In genomic region chr6:34447381-34447780, GRCh38 we compare ENCODE assay signal across 17 cellular contexts. TPM values are rescaled to one million over a fixed set of nuclear protein-coding genes. Genes with fewer than 3 reads are reported as not detected.
DNase-seq lines count a peak whose midpoint lies in the region; ATAC-seq and TF ChIP-seq lines count a peak whose summit lies in the region.
"Had no signal": no experiment of that assay in that cellular context is flagged by ENCODE, and none has a peak within 500 bp of the region (broad histone marks: within the 10 kb centered on the region; RNA-seq: fewer than 3 reads in every experiment).

No MANE protein-coding gene starts in this region.

- H4K8ac ChIP-seq in IMR-90 (ENCODE audit: low read depth in 2 of 2, low read length in 2 of 2): no peak overlapping the region

- H3K56ac ChIP-seq in IMR-90 (ENCODE audit: extremely low read depth, insufficient read depth, low read length): no peak overlapping the region

- peaks cover 20% of the 10 kb centered on the region for H3K4me1 Mint-ChIP-seq in nephron progenitor cell

- H3K18ac ChIP-seq in IMR-90 (ENCODE audit: low read depth, low read length): no peak overlapping the region

- no peak overlapping the region for H2AK9ac ChIP-seq in IMR-90 (replicated peaks; ENCODE audit: low read depth, low read length, poor library complexity)

- intact Hi-C loops in IMR-90 (cut with micrococcal nuclease) (no loop called here), OCI-LY7 (cut with micrococcal nuclease; ENCODE audit: unreplicated experiment) (no loop called here), right lobe of liver (cut with DNase I) (no loop called here)

- H4K5ac ChIP-seq in IMR-90 (ENCODE audit: low read depth, low read length): no peak overlapping the region

- no peaks in the 10 kb centered on the region for H3K9me2 ChIP-seq in OCI-LY7 (ENCODE audit: insufficient read depth, low read length)

- TF ChIP-seq RAD21 in IMR-90 (IDR thresholded peaks at IDR 0.05; ENCODE audit: low read length): no peak

- no peak overlapping the region for H3K14ac ChIP-seq in IMR-90 (replicated peaks; ENCODE audit: low read depth, low read length)

- peaks cover 4% of the 10 kb centered on the region for H3K36me3 Mint-ChIP-seq in nephron progenitor cell (ENCODE audit: low read depth)

- TF ChIP-seq EP300 in tibial nerve (IDR thresholded peaks at IDR 0.05): no peak

- no peak overlapping the region for H2AK5ac ChIP-seq in IMR-90 (ENCODE audit: low read depth, low read length)

- H3K4me2 ChIP-seq in BLaER1 (peak overlapping the region; percentile 46), IMR-90 (ENCODE audit: low read depth, low read length) (no peak overlapping the region), OCI-LY7 (ENCODE audit: low read length) (peak overlapping the region; percentile 39)
- H3K4me2 ChIP-seq: A549, KMS-11 had no signal

- H3K27ac ChIP-seq in BLaER1: no peak overlapping the region
- no peak overlapping the region for H3K27ac ChIP-seq in IMR-90 (ENCODE audit: insufficient read depth, low read length)
- H3K27ac ChIP-seq in OCI-LY7 (ENCODE audit: low read depth, low read length, poor library complexity, severe bottlenecking): no peak overlapping the region
- H3K27ac ChIP-seq in right lobe of liver: no peak overlapping the region
- no peak overlapping the region for H3K27ac ChIP-seq in tibial nerve
- H3K27ac ChIP-seq: A549, KMS-11, Peyer's patch, SK-N-MC had no signal

- H3K36me3 ChIP-seq in BLaER1 (no peaks in the 10 kb centered on the region), IMR-90 (ENCODE audit: control insufficient read depth, insufficient read depth, low read length) (no peaks in the 10 kb centered on the region), OCI-LY7 (ENCODE audit: insufficient read depth, low read length) (no peaks in the 10 kb centered on the region), right lobe of liver (no peaks in the 10 kb centered on the region), tibial nerve (no peaks in the 10 kb centered on the region)
- H3K36me3 ChIP-seq: Peyer's patch had no signal

- H3K79me2 ChIP-seq in OCI-LY7 (ENCODE audit: insufficient read depth, low read depth, low read length): no peaks in the 10 kb centered on the region

- H3K27me3 ChIP-seq in BLaER1: no peaks in the 10 kb centered on the region
- H3K27me3 ChIP-seq in IMR-90 (ENCODE audit: control insufficient read depth, insufficient read depth, low read length): peaks cover 17% of the 10 kb centered on the region
- H3K27me3 ChIP-seq in right lobe of liver: no peaks in the 10 kb centered on the region
- H3K27me3 ChIP-seq in tibial nerve: no peaks in the 10 kb centered on the region
- H3K27me3 ChIP-seq: Peyer's patch had no signal

- no peak for DNase-seq in IMR-90
- no peak for DNase-seq in OCI-LY7 (ENCODE audit: low spot score)
- DNase-seq in nephron progenitor cell: no peak
- no peak for DNase-seq in right lobe of liver
- no peak for DNase-seq in tibial nerve (ENCODE audit: low spot score in 2 of 2)
- DNase-seq: CD4-positive, alpha-beta T cell; NCI-H1930; NCI-H748 treated with DMSO at 0.1 percent for 48 hours; Peyer's patch had no signal

- H3K27me3 Mint-ChIP-seq in nephron progenitor cell (ENCODE audit: low read depth, poor library complexity): peaks cover 12% of the 10 kb centered on the region
- H3K27me3 Mint-ChIP-seq: CD4-positive, alpha-beta T cell had no signal

- H3K9me3 ChIP-seq in BLaER1 (no peaks in the 10 kb centered on the region), IMR-90 (ENCODE audit: control insufficient read depth, insufficient read depth, low read length) (peaks cover 8% of the 10 kb centered on the region), OCI-LY7 (ENCODE audit: low read length) (no peaks in the 10 kb centered on the region), right lobe of liver (no peaks in the 10 kb centered on the region), tibial nerve (peaks cover 0 to 10% (median 0%) of the 10 kb centered on the region in 4 donors)
- H3K9me3 ChIP-seq: A549, Peyer's patch had no signal

- ATAC-seq in IMR-90 (ENCODE audit: low read depth) (no peak), GM18909 (IDR thresholded peaks at IDR 0.05; ENCODE audit: poor library complexity, unreplicated experiment) (no peak), right lobe of liver (no peak), HG03354 (IDR thresholded peaks at IDR 0.05; ENCODE audit: poor library complexity, severe bottlenecking, unreplicated experiment) (no peak)
- ATAC-seq: Right ventricle myocardium inferior had no signal

- H3K4me3 Mint-ChIP-seq in nephron progenitor cell: peak overlapping the region; percentile 11
- H3K4me3 Mint-ChIP-seq: CD4-positive, alpha-beta T cell had no signal

- no peaks in the 10 kb centered on the region for H3K79me1 ChIP-seq in IMR-90 (ENCODE audit: low read depth in 1 of 2, low read length in 2 of 2)

- H2BK15ac ChIP-seq in IMR-90 (ENCODE audit: low read depth, low read length): no peak overlapping the region

- dilution Hi-C loops in IMR-90 (cut with HindIII; ENCODE audit: low sequenced_read_pairs, unreplicated experiment): no loop called here

- H4K91ac ChIP-seq in IMR-90 (ENCODE audit: insufficient read depth, low read depth, low read length): no peak overlapping the region

- H2BK5ac ChIP-seq in IMR-90 (ENCODE audit: low read depth, low read length, poor library complexity, severe bottlenecking): no peak overlapping the region

- H2BK20ac ChIP-seq in IMR-90 (ENCODE audit: low read depth, low read length): no peak overlapping the region

- POLR2A ChIA-PET in IMR-90 (lab: Charles Lee; ENCODE audit: unreplicated experiment) (no interaction called here), OCI-LY7 (lab: Charles Lee) (interaction anchor here (0.6 to 1.5 kb wide), 5 partner anchors 11 to 1623 kb away, joined by 3 to 7 read pairs (median 3); no protein-coding TSS in a partner anchor)

- H3K23ac ChIP-seq in IMR-90 (ENCODE audit: low read depth, low read length): no peak overlapping the region; the same call in 1 of the 2 replicates

- H3K9ac ChIP-seq in BLaER1: no peak overlapping the region
- no peak overlapping the region for H3K9ac ChIP-seq in IMR-90 (ENCODE audit: low read depth, low read length)
- H3K9ac ChIP-seq: KMS-11 had no signal

- BruUV-seq in IMR-90 (replicated peaks; lab: Mats Ljungman, UMichigan): no TSS peak
- no TSS peak for BruUV-seq in OCI-LY7 (replicated peaks; lab: Mats Ljungman, UMichigan)

- H4K20me1 ChIP-seq in BLaER1 (no peaks in the 10 kb centered on the region), IMR-90 (ENCODE audit: insufficient read depth, low read length) (no peaks in the 10 kb centered on the region), OCI-LY7 (ENCODE audit: insufficient read depth, low read length) (no peaks in the 10 kb centered on the region)

- no peak overlapping the region for H3K4ac ChIP-seq in IMR-90 (ENCODE audit: low read depth, low read length)

- TF ChIP-seq POLR2A in IMR-90 (IDR thresholded peaks at IDR 0.05; ENCODE audit: low read depth, low read length): no peak
- TF ChIP-seq POLR2A in right lobe of liver (IDR thresholded peaks at IDR 0.05): no peak
- no peak for TF ChIP-seq POLR2A in tibial nerve (IDR thresholded peaks at IDR 0.05)

- CTCF ChIA-PET in IMR-90 (lab: Yijun Ruan, JAX): interaction anchor here (0.8 to 1.1 kb wide), 2 partner anchors 173 to 455 kb away, joined by 4 to 7 read pairs; no protein-coding TSS in a partner anchor
- CTCF ChIA-PET in OCI-LY7 (lab: Charles Lee; ENCODE audit: unreplicated experiment): interaction anchor here (1.2 kb wide), 1 partner anchor 20 kb away, joined by 3 read pairs; no protein-coding TSS in a partner anchor

- 100% methylated on average over 1 of the region's 7 CpGs; no CpG with 5 or more reads in 1 of the 2 experiments for WGBS in IMR-90 (ENCODE audit: extremely low coverage in 2 of 2, insufficient read length in 1 of 2), 2 experiments
- 73% methylated on average over 3 of the region's 7 CpGs for WGBS in right lobe of liver (ENCODE audit: insufficient coverage, low coverage, low lambda C conversion rate, missing lambda C conversion rate)
- WGBS in tibial nerve, 2 donors: 56 to 59% methylated on average over 7 of the region's 7 CpGs

- peaks cover 18% of the 10 kb centered on the region for H3K4me1 ChIP-seq in BLaER1
- H3K4me1 ChIP-seq in IMR-90 (ENCODE audit: control insufficient read depth, insufficient read depth, low read length): no peaks in the 10 kb centered on the region
- peaks cover 18% of the 10 kb centered on the region for H3K4me1 ChIP-seq in OCI-LY7 (ENCODE audit: insufficient read depth, low read length, poor library complexity, severe bottlenecking)
- H3K4me1 ChIP-seq in right lobe of liver: no peaks in the 10 kb centered on the region
- H3K4me1 ChIP-seq in tibial nerve: no peaks in the 10 kb centered on the region
- H3K4me1 ChIP-seq: A549, Peyer's patch had no signal

- H3K27ac Mint-ChIP-seq in nephron progenitor cell: no peak overlapping the region
- H3K27ac Mint-ChIP-seq: CD4-positive, alpha-beta T cell had no signal

- TF ChIP-seq CTCF in IMR-90 (conservative IDR thresholded peaks at IDR 0.05; ENCODE audit: low read depth, low read length): no peak
- no peak for TF ChIP-seq CTCF in OCI-LY7 (conservative IDR thresholded peaks at IDR 0.05; ENCODE audit: low read length)
- TF ChIP-seq CTCF in nephron progenitor cell (IDR thresholded peaks at IDR 0.05): no peak
- no peak for TF ChIP-seq CTCF in right lobe of liver (IDR thresholded peaks at IDR 0.05)
- TF ChIP-seq CTCF in tibial nerve (IDR thresholded peaks at IDR 0.05): no peak

- in situ Hi-C loops in IMR-90 (cut with MboI; ENCODE audit: low sequenced_read_pairs): no loop called here

- no peaks in the 10 kb centered on the region for H3K9me1 ChIP-seq in IMR-90 (ENCODE audit: insufficient read depth, low read length)

- peaks cover 8% of the 10 kb centered on the region for H3K9me3 Mint-ChIP-seq in nephron progenitor cell

- no peak overlapping the region for H2BK120ac ChIP-seq in IMR-90 (ENCODE audit: low read depth, low read length)

- H3K4me3 ChIP-seq in BLaER1 (no peak overlapping the region), IMR-90 (ENCODE audit: insufficient read depth, low read depth, low read length) (no peak overlapping the region), OCI-LY7 (ENCODE audit: low read depth, low read length, poor library complexity, severe bottlenecking) (no peak overlapping the region), right lobe of liver (no peak overlapping the region), tibial nerve (no peak overlapping the region)
- H3K4me3 ChIP-seq: A549, Peyer's patch, SK-N-MC had no signal

- peak overlapping the region; percentile 18 for H2AFZ ChIP-seq in IMR-90 (replicated peaks; ENCODE audit: low read length, poor library complexity)
- peak overlapping the region; percentile 1; the same call in 1 of the 2 replicates for H2AFZ ChIP-seq in OCI-LY7 (ENCODE audit: low read length)

RNA-seq across cellular contexts. Expression of gene PACSIN1, which starts 18.5 kb away (rescaled TPM):
- total RNA-seq in IMR-90 (2012; rRNA removed) (not detected in 2 replicates), OCI-LY7 (2022) (70.8 and 88.4 TPM in 2 replicates), right lobe of liver (under 1 TPM in 5 of 6 experiments, not detected in 1; 0.05 to 0.37 (median 0.22) TPM), tibial nerve (1 to 10 TPM in 1 of 4 donors, under 1 TPM in 2, not detected in 1; 0.30 to 2.6 (median 0.42) TPM)
- polyA plus RNA-seq in IMR-90 (2012; rRNA removed): 0.02 and 0.03 TPM in 2 replicates
- 0.02 TPM in 1 of 2 replicates, not detected in the other for polyA plus RNA-seq in IMR-90 (2012; cell fraction: cytosol; rRNA removed)
- polyA plus RNA-seq in IMR-90 (2012; cell fraction: nucleus; rRNA removed; ENCODE audit: low replicate concordance): 0.10 and 0.15 TPM in 2 replicates
- total RNA-seq in OCI-LY7 (2014; rRNA removed; shearing (Covaris generic)): 14.9 and 19.3 TPM in 2 replicates
- total RNA-seq: MCF 10A had no signal

RNA-seq across cellular contexts. Expression of gene RPS10, which starts 21.5 kb away (rescaled TPM):
- 3,662 and 5,584 TPM in 2 replicates for total RNA-seq in IMR-90 (2012; rRNA removed)
- polyA plus RNA-seq in IMR-90 (2012; rRNA removed): 4,105 and 5,462 TPM in 2 replicates
- 6,022 and 9,107 TPM in 2 replicates for polyA plus RNA-seq in IMR-90 (2012; cell fraction: cytosol; rRNA removed)
- 1,293 and 1,327 TPM in 2 replicates for polyA plus RNA-seq in IMR-90 (2012; cell fraction: nucleus; rRNA removed; ENCODE audit: low replicate concordance)
- total RNA-seq in OCI-LY7 (2014; rRNA removed; shearing (Covaris generic)): 2,738 and 2,938 TPM in 2 replicates
- total RNA-seq in OCI-LY7 (2022): 1,615 and 1,714 TPM in 2 replicates
- total RNA-seq in right lobe of liver: 100 to 1,000 TPM; 355 to 727 (median 398) TPM
- 1,000 to 10,000 TPM; 1,731 to 2,603 (median 2,031) TPM for total RNA-seq in tibial nerve

RNA-seq across cellular contexts. Expression of gene NUDT3, which starts 54.9 kb away (rescaled TPM):
- 17.2 and 21.4 TPM in 2 replicates for total RNA-seq in IMR-90 (2012; rRNA removed)
- polyA plus RNA-seq in IMR-90 (2012; rRNA removed): 9.1 and 10.1 TPM in 2 replicates
- polyA plus RNA-seq in IMR-90 (2012; cell fraction: cytosol; rRNA removed): 3.8 and 4.5 TPM in 2 replicates
- 3.1 and 12.1 TPM in 2 replicates for polyA plus RNA-seq in IMR-90 (2012; cell fraction: nucleus; rRNA removed; ENCODE audit: low replicate concordance)
- 26.8 and 30.7 TPM in 2 replicates for total RNA-seq in OCI-LY7 (2014; rRNA removed; shearing (Covaris generic))
- 43.0 and 49.4 TPM in 2 replicates for total RNA-seq in OCI-LY7 (2022)
- 10 to 100 TPM; 14.5 to 22.7 (median 16.7) TPM for total RNA-seq in right lobe of liver
- 10 to 100 TPM; 51.6 to 88.7 (median 57.3) TPM for total RNA-seq in tibial nerve

Comparison
In these comparisons a context has a peak if more than half of its experiments do, and no peak if none do; other contexts are left out.
1. RNA of gene PACSIN1, which starts 18.5 kb away (total RNA-seq): 14.9 to 88.4 TPM in OCI-LY7; 0.30 to 2.6 TPM in tibial nerve, 0.05 to 0.37 TPM in right lobe of liver and not detected in IMR-90; every median in the first group is over 4 times any median in the second.